17 cellular contexts compared by ENCODE assay signal in genomic region chr9:110334183-110334582, GRCh38. TPM values are rescaled to one million over a fixed set of nuclear protein-coding genes. Genes with fewer than 3 reads are reported as not detected.
DNase-seq lines count a peak whose midpoint lies in the region; ATAC-seq and TF ChIP-seq lines count a peak whose summit lies in the region.
"Had no signal": no experiment of that assay in that cellular context is flagged by ENCODE, and none has a peak within 500 bp of the region (broad histone marks: within the 10 kb centered on the region; RNA-seq: fewer than 3 reads in every experiment).

No MANE protein-coding gene starts in this region.

- no peaks in the 10 kb centered on the region for H3K27me3 ChIP-seq in GM06990 (replicated peaks; ENCODE audit: control insufficient read depth, insufficient read depth, low read length)
- H3K27me3 ChIP-seq: spleen had no signal

- intact Hi-C loops in mucosa of descending colon (cut with DNase I, micrococcal nuclease) = no loop called here

- H3K4me3 ChIP-seq in GM06990 (replicated peaks; ENCODE audit: low read depth, low read length) (no peak overlapping the region), mucosa of descending colon (no peak overlapping the region)
- H3K4me3 ChIP-seq: K562, spleen had no signal

- H3K4me1 ChIP-seq in mucosa of descending colon (ENCODE audit: low read depth) = no peaks in the 10 kb centered on the region

- peak; percentile 9 for DNase-seq in GM06990 (ENCODE audit: extremely low read depth, insufficient read length)
- DNase-seq in GM19238 (ENCODE audit: insufficient read length, low spot score) = no peak
- no peak for DNase-seq in stimulated activated CD4-positive, alpha-beta T cell treated with anti-CD3 and anti-CD28 coated beads, Interleukin-1b, Interleukin-23, amount 100 ng/mL, for 48 hours
- no peak for DNase-seq in NCI-H774 (lab: John Stamatoyannopoulos, UW)
- DNase-seq in mucosa of descending colon = no peak
- DNase-seq: activated CD4-positive, alpha-beta T cell treated with anti-CD3 and anti-CD28 coated beads for 36 hours; NCI-H1694; spleen; trophoblast cell had no signal

- H3K36me3 ChIP-seq in GM06990 (ENCODE audit: control insufficient read depth, insufficient read depth, low read length) = no peaks in the 10 kb centered on the region
- no peaks in the 10 kb centered on the region for H3K36me3 ChIP-seq in mucosa of descending colon (ENCODE audit: low read depth)
- H3K36me3 ChIP-seq: spleen had no signal

- peak; percentile 77 for ATAC-seq in GM19328 (IDR thresholded peaks at IDR 0.05; ENCODE audit: unreplicated experiment)
- peak; percentile 72 for ATAC-seq in GM21825 (IDR thresholded peaks at IDR 0.05; ENCODE audit: unreplicated experiment)
- ATAC-seq in HG03139 (IDR thresholded peaks at IDR 0.05; ENCODE audit: unreplicated experiment) = peak; percentile 61
- no peak for ATAC-seq in mucosa of descending colon
- ATAC-seq: K562 had no signal

- no peak for TF ChIP-seq CTCF in GM06990 (IDR thresholded peaks at IDR 0.05; ENCODE audit: insufficient read depth, low read length, poor library complexity, severe bottlenecking)
- no peak for TF ChIP-seq CTCF in mucosa of descending colon (IDR thresholded peaks at IDR 0.05)

- H3K9me3 ChIP-seq in mucosa of descending colon = no peaks in the 10 kb centered on the region
- H3K9me3 ChIP-seq: spleen had no signal

RNA-seq across cellular contexts. Expression of gene TXNDC8, which starts 3.5 kb away (rescaled TPM):
- not detected for total RNA-seq in mucosa of descending colon
- total RNA-seq: A673; activated CD4-positive, alpha-beta T cell treated with anti-CD3 and anti-CD28 coated beads for 36 hours; dermis microvascular lymphatic vessel endothelial cell; K562; mesothelial cell of epicardium; osteoblast; spleen had no signal
